Comparison of ENCODE assay signal across 8 cellular contexts in genomic region chr12:104682790-104683279, GRCh38.
DNase-seq lines count a peak whose midpoint lies in the region; ATAC-seq and TF ChIP-seq lines count a peak whose summit lies in the region.

No MANE protein-coding gene starts in this region.

- 0 out of 2 replicates have a peak, but pooled peaks cover 4% of the 10 kb centered on the region for H4K20me1 ChIP-seq in PC-9 (ENCODE audit: insufficient read depth)

- no peaks in the 10 kb centered on the region for H3K27me3 ChIP-seq in neutrophil
- no peaks in the 10 kb centered on the region for H3K27me3 ChIP-seq in PC-9 (ENCODE audit: insufficient read depth, low read depth)
- no peaks in the 10 kb centered on the region for H3K27me3 ChIP-seq in esophagus squamous epithelium

- H3K27me3 Mint-ChIP-seq in IgD-negative memory B cell, result no peaks in the 10 kb centered on the region

- H3F3A ChIP-seq in PC-9 (ENCODE audit: insufficient read depth, low read depth), result peaks cover 32% of the 10 kb centered on the region; the same call in 1 of the 2 replicates

- TF ChIP-seq CTCF in neutrophil (IDR thresholded peaks at IDR 0.05) (no peak), PC-9 (conservative IDR thresholded peaks at IDR 0.05) (no peak), esophagus squamous epithelium (IDR thresholded peaks at IDR 0.05) (no peak)

- intact Hi-C loops in PC-9 (cut with micrococcal nuclease; ENCODE audit: unreplicated experiment) (no loop called here), esophagus squamous epithelium (cut with DNase I) (no loop called here)

- peak overlapping the region; percentile 10 to 70 (median 64) for H3K4me3 Mint-ChIP-seq in IgD-negative memory B cell

- H3K27ac ChIP-seq in neutrophil (peak overlapping the region; percentile 92), PC-9 (no peak overlapping the region), esophagus squamous epithelium (peak overlapping the region in 1 of 4 donors; percentile 5)

- no peaks in the 10 kb centered on the region for H3K9me2 ChIP-seq in PC-9 (ENCODE audit: insufficient read depth)

- no peak overlapping the region for H3K4me2 ChIP-seq in PC-9

- H3K4me3 ChIP-seq in neutrophil (ENCODE audit: low read depth in 1 of 2, low read length in 1 of 2), result peak overlapping the region; percentile 56 to 57
- no peak overlapping the region for H3K4me3 ChIP-seq in PC-9
- no peak overlapping the region for H3K4me3 ChIP-seq in esophagus squamous epithelium

- no peaks in the 10 kb centered on the region for H3K36me3 ChIP-seq in neutrophil
- no peaks in the 10 kb centered on the region for H3K36me3 ChIP-seq in PC-9 (ENCODE audit: low read depth)
- H3K36me3 ChIP-seq in esophagus squamous epithelium, result no peaks in the 10 kb centered on the region

- H3K4me1 ChIP-seq in neutrophil (ENCODE audit: control insufficient read depth in 1 of 2, insufficient read depth in 1 of 2, low read depth in 1 of 2, low read length in 1 of 2) (peaks cover 79 to 87% of the 10 kb centered on the region in 2 experiments), PC-9 (replicated peaks; ENCODE audit: insufficient read depth) (peaks cover 22% of the 10 kb centered on the region), esophagus squamous epithelium (peaks cover 0 to 28% (median 4%) of the 10 kb centered on the region in 3 donors)

- WGBS in esophagus squamous epithelium, 2 donors, result 73 to 84% methylated on average over 7 of the region's 7 CpGs

- CTCF ChIA-PET in PC-9 (lab: Charles Lee), result no interaction called here

- H3K79me2 ChIP-seq in PC-9 (ENCODE audit: low read depth), result peaks cover 97% of the 10 kb centered on the region

- POLR2A ChIA-PET in PC-9 (lab: Charles Lee; ENCODE audit: unreplicated experiment), result no interaction called here

- H2AFZ ChIP-seq in PC-9, result no peak overlapping the region

- no peak for TF ChIP-seq POLR2A in esophagus squamous epithelium (IDR thresholded peaks at IDR 0.05)

- H3K27ac Mint-ChIP-seq in IgD-negative memory B cell, result peak overlapping the region; percentile 27 to 59 (median 28)

- ATAC-seq in GM19043 (IDR thresholded peaks at IDR 0.05; ENCODE audit: low read depth, unreplicated experiment), result peak; percentile 70

- H3K36me3 Mint-ChIP-seq in IgD-negative memory B cell, result peaks cover 3% of the 10 kb centered on the region

- H3K9me3 ChIP-seq in neutrophil, result no peaks in the 10 kb centered on the region
- no peaks in the 10 kb centered on the region for H3K9me3 ChIP-seq in PC-9 (ENCODE audit: insufficient read depth, low read depth)
- H3K9me3 ChIP-seq in esophagus squamous epithelium, result no peaks in the 10 kb centered on the region

- peak; percentile 41 for DNase-seq in activated CD8-positive, alpha-beta memory T cell treated with anti-CD3 and anti-CD28 coated beads, Interleukin-2, amount 50 U/mL, for 24 hours (ENCODE audit: extremely low read depth)
- no peak for DNase-seq in DMS 273 treated with DMSO at 0.1 percent for 48 hours (lab: John Stamatoyannopoulos, UW)
- no peak for DNase-seq in PC-9
- no peak for DNase-seq in esophagus squamous epithelium (lab: John Stamatoyannopoulos, UW)
- no peak for DNase-seq in H4 (ENCODE audit: low spot score)

- no peaks in the 10 kb centered on the region for H3K9me3 Mint-ChIP-seq in IgD-negative memory B cell

- peaks cover 31 to 54% (median 48%) of the 10 kb centered on the region in 3 donors for H3K4me1 Mint-ChIP-seq in IgD-negative memory B cell

- BruUV-seq in PC-9 (replicated peaks; lab: Mats Ljungman, UMichigan), result no TSS peak

Comparison
In these comparisons a context has a peak if more than half of its experiments do, and no peak if none do; other contexts are left out.
1. H3K4me3 ChIP-seq: peak in neutrophil (2 of 2); none in PC-9 (single experiment) and esophagus squamous epithelium (0 of 4).